In genomic region chr1:191582169-191582568, GRCh38 we compare ENCODE assay signal across 16 cellular contexts.
DNase-seq lines count a peak whose midpoint lies in the region; ATAC-seq and FAIRE-seq lines count a peak whose summit lies in the region.
"Had no signal": no experiment of that assay in that cellular context is flagged by ENCODE, and none has a peak within 500 bp of the region (broad histone marks: within the 10 kb centered on the region; RNA-seq: fewer than 3 reads in every experiment).

No MANE protein-coding gene starts in this region.

- ATAC-seq in GM18868 (IDR thresholded peaks at IDR 0.05; ENCODE audit: unreplicated experiment) (peak; percentile 92), GM21786 (IDR thresholded peaks at IDR 0.05; ENCODE audit: unreplicated experiment) (peak; percentile 81), HG03378 (IDR thresholded peaks at IDR 0.05; ENCODE audit: unreplicated experiment) (peak; percentile 84)
- ATAC-seq: sciatic nerve, SK-N-SH treated with all-trans-retinoic acid at 6 μM for 48 hours had no signal

- DNase-seq in RPMI8226 (peak; percentile 48), GM19239 (ENCODE audit: insufficient read length, low spot score) (no peak), dermis blood vessel endothelial cell (no peak), germinal center (ENCODE audit: low spot score) (no peak), DMS79 treated with DMSO at 0.1 percent for 48 hours (lab: John Stamatoyannopoulos, UW) (no peak)
- DNase-seq: activated CD4-positive, alpha-beta T cell treated with anti-CD3 and anti-CD28 coated beads, Interleukin-2, amount 50 U/mL, for 4 hours; activated naive CD4-positive, alpha-beta T cell; caudate nucleus; HCEC 1CT; NCI-H2227 treated with DMSO at 0.1 percent for 48 hours; tibial artery had no signal

- FAIRE-seq in GM19239 (lab: Jason Lieb, UNC): no peak
